Comparison of ENCODE assay signal across 8 cellular contexts in genomic region chr3:49104427-49105291, GRCh38. TPM values are rescaled to one million over a fixed set of nuclear protein-coding genes. Genes with fewer than 3 reads are reported as not detected.
A peak's percentile ranks its signal among the peaks of the same experiment; 100 is the strongest.
DNase-seq lines count a peak whose midpoint lies in the region; ATAC-seq and TF ChIP-seq lines count a peak whose summit lies in the region.

Gene QARS1, minus strand, starts transcription at chr3:49104757. Its CDS starts 24 bp downstream, at chr3:49104733.

- intact Hi-C loops in activated CD4-positive, alpha-beta T cell treated with anti-CD3 and anti-CD28 coated beads, Interleukin-2, amount 10 ng/mL, durations not matched to agents 24 days and 14 days (cut with micrococcal nuclease) = loop anchor here (1.0 kb wide), 2 partner anchors 10 to 16 kb away; partner anchors contain the start of genes QRICH1 and USP19
- intact Hi-C loops in colonic mucosa (cut with DNase I) (no loop called here), left colon (cut with DNase I, micrococcal nuclease) (no loop called here)

- ATAC-seq in HG03457 (IDR thresholded peaks at IDR 0.05; ENCODE audit: unreplicated experiment) = peak; percentile 56
- ATAC-seq in left colon = peak; percentile 96

- H3K9me3 ChIP-seq in colonic mucosa = no peaks in the 10 kb centered on the region

- H3K4me3 ChIP-seq in colonic mucosa = peak within 1 kb of the TSS; percentile 97

- H3K36me3 ChIP-seq in colonic mucosa = peaks cover 24% of the 10 kb centered on the region

- H3K27ac ChIP-seq in colonic mucosa = peak within 1 kb of the TSS; percentile 86

- no peaks in the 10 kb centered on the region for H3K27me3 Mint-ChIP-seq in activated CD4-positive, alpha-beta T cell treated with anti-CD3 and anti-CD28 coated beads, Interleukin-2, amount 10 ng/mL, durations not matched to agents 24 days and 14 days

- no peaks in the 10 kb centered on the region for H3K9me3 Mint-ChIP-seq in activated CD4-positive, alpha-beta T cell treated with anti-CD3 and anti-CD28 coated beads, Interleukin-2, amount 10 ng/mL, durations not matched to agents 24 days and 14 days

- H3K9ac ChIP-seq in colonic mucosa (ENCODE audit: low read depth in 2 of 2, low read length in 2 of 2) = peak within 1 kb of the TSS; percentile 74 to 95

- H3K4me1 Mint-ChIP-seq in activated CD4-positive, alpha-beta T cell treated with anti-CD3 and anti-CD28 coated beads, Interleukin-2, amount 10 ng/mL, durations not matched to agents 24 days and 14 days = peaks cover 18% of the 10 kb centered on the region

- peaks cover 47% of the 10 kb centered on the region for H3K36me3 Mint-ChIP-seq in activated CD4-positive, alpha-beta T cell treated with anti-CD3 and anti-CD28 coated beads, Interleukin-2, amount 10 ng/mL, durations not matched to agents 24 days and 14 days (ENCODE audit: low read depth)

- no peaks in the 10 kb centered on the region for H3K27me3 ChIP-seq in colonic mucosa

- peaks cover 12% of the 10 kb centered on the region for H3K4me1 ChIP-seq in colonic mucosa

- peak within 1 kb of the TSS; percentile 99 for H3K4me3 Mint-ChIP-seq in activated CD4-positive, alpha-beta T cell treated with anti-CD3 and anti-CD28 coated beads, Interleukin-2, amount 10 ng/mL, durations not matched to agents 24 days and 14 days

- DNase-seq in Ammon's horn (ENCODE audit: low spot score) (peak; percentile 94), GM19238 (ENCODE audit: insufficient read length, low spot score) (peak; percentile 98), NCI-H526 (lab: John Stamatoyannopoulos, UW) (peak; percentile 68 to 94), colonic mucosa (peak; percentile 98), left colon (peak; percentile 96 to 97)
- peak; percentile 97 for DNase-seq in activated CD4-positive, alpha-beta T cell treated with anti-CD3 and anti-CD28 coated beads, Interleukin-2, amount 10 ng/mL, durations not matched to agents 24 days and 14 days
- peak; percentile 76 to 84 for DNase-seq in stimulated activated CD4-positive, alpha-beta T cell treated with anti-CD3 and anti-CD28 coated beads, Interleukin-1b, Interleukin-23, amount 100 ng/mL, for 4 hours (ENCODE audit: low read depth in 2 of 2)

- no peak for TF ChIP-seq CTCF in colonic mucosa (IDR thresholded peaks at IDR 0.05)

- H3K27ac Mint-ChIP-seq in activated CD4-positive, alpha-beta T cell treated with anti-CD3 and anti-CD28 coated beads, Interleukin-2, amount 10 ng/mL, durations not matched to agents 24 days and 14 days = peak within 1 kb of the TSS; percentile 96

RNA-seq across cellular contexts. Expression of gene QARS1, which starts in this region (rescaled TPM):
- 188 and 192 TPM in 2 replicates for total RNA-seq in activated CD4-positive, alpha-beta T cell treated with anti-CD3 and anti-CD28 coated beads, Interleukin-2, amount 10 ng/mL, durations not matched to agents 24 days and 14 days
- total RNA-seq in colonic mucosa = 100 to 1,000 TPM; 371 to 374 TPM
- 100 to 1,000 TPM; 339 to 417 TPM for total RNA-seq in left colon

Comparison
In these comparisons a context has a peak if more than half of its experiments do, and no peak if none do; other contexts are left out.
1. Peak in every context shown above with its lines: DNase-seq, ATAC-seq, H3K4me3 ChIP-seq and H3K27ac ChIP-seq.